Comparison of ENCODE assay signal across 29 cellular contexts in the genomic region with DNA sequence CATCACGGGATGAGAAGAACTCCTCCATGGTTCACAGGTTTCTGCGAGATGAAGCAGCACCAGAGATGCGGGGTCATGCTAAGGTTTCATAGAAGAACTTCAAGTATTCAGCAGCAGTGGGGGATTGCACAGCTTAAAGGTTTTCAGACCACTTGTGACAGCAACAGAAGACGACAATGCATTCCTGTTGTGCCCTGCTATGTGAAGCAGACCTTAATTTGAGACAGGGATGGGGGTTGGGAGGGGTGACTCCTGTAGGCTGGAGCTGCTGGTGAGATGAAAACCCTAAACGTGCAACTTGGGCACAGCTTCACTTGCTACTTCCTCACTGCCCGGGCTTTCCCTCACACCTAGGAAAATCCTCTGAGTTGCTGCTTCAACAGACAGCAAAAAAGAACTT.
"Had no signal": no experiment of that assay in that cellular context is flagged by ENCODE, and none has a peak within 500 bp of the region (broad histone marks: within the 10 kb centered on the region; RNA-seq: fewer than 3 reads in every experiment).

No MANE protein-coding gene starts in this region.

- H2AFZ ChIP-seq: parathyroid adenoma had no signal

- H3K27me3 Mint-ChIP-seq: progenitor cell of endocrine pancreas; stimulated activated naive B cell treated with anti-CD40 and anti-IgM and Interleukin-4, amounts not matched to agents 10 μg/mL and 1 μg/mL and 100 μg/mL, for 72 hours; type B pancreatic cell had no signal

- H3K27ac Mint-ChIP-seq: naive thymus-derived CD8-positive, alpha-beta T cell; natural killer cell treated with Interleukin-12 subunit alpha and Interleukin-12 subunit beta and Interleukin-15 and Interleukin-18, amount 100 ng/mL, for 72 hours; nephron progenitor cell; progenitor cell of endocrine pancreas; stimulated activated effector memory CD8-positive, alpha-beta T cell treated with anti-CD3 and anti-CD28 coated beads, Interleukin-12 subunit alpha, Interleukin-12 subunit beta, amount 100 ng/mL, for 72 hours; stimulated activated naive B cell treated with anti-CD40 and anti-IgM and Interleukin-4, amounts not matched to agents 10 μg/mL and 1 μg/mL and 100 μg/mL, for 72 hours; stimulated activated naive CD8-positive, alpha-beta T cell treated with anti-CD3 and anti-CD28 coated beads, Interleukin-15, Interleukin-2, amounts not matched to agents 100 ng/mL and 50 ng/mL, for 24 hours; type B pancreatic cell had no signal

- H3K4me3 ChIP-seq: ovary, psoas muscle, right lobe of liver, sigmoid colon, stomach, thoracic aorta, thyroid gland, tibial nerve, upper lobe of right lung, uterus had no signal

- H3K9ac ChIP-seq: parathyroid adenoma had no signal

- H3K27me3 ChIP-seq: ovary, right lobe of liver, sigmoid colon, stomach, thyroid gland, tibial nerve, upper lobe of right lung, uterus had no signal

- H3K4me1 Mint-ChIP-seq: naive thymus-derived CD8-positive, alpha-beta T cell; neural crest cell; stimulated activated effector memory CD8-positive, alpha-beta T cell treated with anti-CD3 and anti-CD28 coated beads, Interleukin-12 subunit alpha, Interleukin-12 subunit beta, amount 100 ng/mL, for 72 hours; stimulated activated naive B cell treated with anti-CD40 and anti-IgM and Interleukin-4, amounts not matched to agents 10 μg/mL and 1 μg/mL and 100 μg/mL, for 72 hours had no signal

- H3K27ac ChIP-seq: ovary, parathyroid adenoma, psoas muscle, right lobe of liver, sigmoid colon, stomach, thoracic aorta, thyroid gland, tibial nerve, upper lobe of right lung, uterus had no signal

- H3K36me3 Mint-ChIP-seq: naive thymus-derived CD8-positive, alpha-beta T cell; natural killer cell treated with Interleukin-12 subunit alpha and Interleukin-12 subunit beta and Interleukin-15 and Interleukin-18, amount 100 ng/mL, for 72 hours; stimulated activated effector memory CD8-positive, alpha-beta T cell treated with anti-CD3 and anti-CD28 coated beads, Interleukin-12 subunit alpha, Interleukin-12 subunit beta, amount 100 ng/mL, for 72 hours; stimulated activated naive B cell treated with anti-CD40 and anti-IgM and Interleukin-4, amounts not matched to agents 10 μg/mL and 1 μg/mL and 100 μg/mL, for 72 hours had no signal

- H3K9me3 ChIP-seq: ovary, psoas muscle, right lobe of liver, sigmoid colon, stomach, thoracic aorta, thyroid gland, tibial nerve, upper lobe of right lung, uterus had no signal

- H3K4me3 Mint-ChIP-seq: naive thymus-derived CD8-positive, alpha-beta T cell; natural killer cell treated with Interleukin-12 subunit alpha and Interleukin-12 subunit beta and Interleukin-15 and Interleukin-18, amount 100 ng/mL, for 72 hours; nephron progenitor cell; neural crest cell; stimulated activated effector memory CD8-positive, alpha-beta T cell treated with anti-CD3 and anti-CD28 coated beads, Interleukin-12 subunit alpha, Interleukin-12 subunit beta, amount 100 ng/mL, for 72 hours; stimulated activated naive B cell treated with anti-CD40 and anti-IgM and Interleukin-4, amounts not matched to agents 10 μg/mL and 1 μg/mL and 100 μg/mL, for 72 hours; stimulated activated naive CD8-positive, alpha-beta T cell treated with anti-CD3 and anti-CD28 coated beads, Interleukin-15, Interleukin-2, amounts not matched to agents 100 ng/mL and 50 ng/mL, for 24 hours; type B pancreatic cell had no signal

- H3K4me1 ChIP-seq: psoas muscle, right lobe of liver, stomach, tibial nerve, upper lobe of right lung, uterus had no signal

- DNase-seq: naive thymus-derived CD8-positive, alpha-beta T cell; nephron progenitor cell; occipital lobe; ovary; posterior cingulate gyrus; psoas muscle; right cardiac atrium; right lobe of liver; sigmoid colon; small intestine; stimulated activated CD4-positive, alpha-beta T cell treated with anti-CD3 and anti-CD28 coated beads, Interleukin-15, amount 100 ng/mL, for 24 hours; stimulated activated CD4-positive, alpha-beta T cell treated with anti-CD3 and anti-CD28 coated beads, Interleukin-2, amount 100 ng/mL, for 24 hours; stimulated activated CD4-positive, alpha-beta T cell treated with anti-CD3 and anti-CD28 coated beads, Interleukin-2, amount 100 ng/mL, for 48 hours; stimulated activated CD4-positive, alpha-beta T cell treated with anti-CD3 and anti-CD28 coated beads, Interleukin-4, amount 100 ng/mL, for 24 hours; stimulated activated naive B cell treated with anti-CD40 and anti-IgM and Interleukin-4, amounts not matched to agents 10 μg/mL and 1 μg/mL and 100 μg/mL, for 72 hours; stimulated activated naive CD4-positive, alpha-beta T cell treated with Interleukin-2 at 50 U/mL for 16 hours; stomach; thyroid gland; upper lobe of right lung; uterus had no signal

- H3K36me3 ChIP-seq: ovary, right lobe of liver, sigmoid colon, stomach, thoracic aorta, thyroid gland, tibial nerve, upper lobe of right lung, uterus had no signal

- H3K9me3 Mint-ChIP-seq: natural killer cell treated with Interleukin-12 subunit alpha and Interleukin-12 subunit beta and Interleukin-15 and Interleukin-18, amount 100 ng/mL, for 72 hours; neural crest cell; stimulated activated effector memory CD8-positive, alpha-beta T cell treated with anti-CD3 and anti-CD28 coated beads, Interleukin-12 subunit alpha, Interleukin-12 subunit beta, amount 100 ng/mL, for 72 hours; stimulated activated naive B cell treated with anti-CD40 and anti-IgM and Interleukin-4, amounts not matched to agents 10 μg/mL and 1 μg/mL and 100 μg/mL, for 72 hours; stimulated activated naive CD8-positive, alpha-beta T cell treated with anti-CD3 and anti-CD28 coated beads, Interleukin-15, Interleukin-2, amounts not matched to agents 100 ng/mL and 50 ng/mL, for 24 hours; type B pancreatic cell had no signal

- ATAC-seq: naive thymus-derived CD8-positive, alpha-beta T cell; natural killer cell treated with Interleukin-12 subunit alpha and Interleukin-12 subunit beta and Interleukin-15 and Interleukin-18, amount 100 ng/mL, for 72 hours; psoas muscle; right cardiac atrium; right lobe of liver; stimulated activated effector memory CD8-positive, alpha-beta T cell treated with anti-CD3 and anti-CD28 coated beads, Interleukin-12 subunit alpha, Interleukin-12 subunit beta, amount 100 ng/mL, for 72 hours; stimulated activated naive B cell treated with anti-CD40 and anti-IgM and Interleukin-4, amounts not matched to agents 10 μg/mL and 1 μg/mL and 100 μg/mL, for 72 hours; upper lobe of right lung had no signal
